Comparison of ENCODE assay signal across 1 cellular context in the genomic region with DNA sequence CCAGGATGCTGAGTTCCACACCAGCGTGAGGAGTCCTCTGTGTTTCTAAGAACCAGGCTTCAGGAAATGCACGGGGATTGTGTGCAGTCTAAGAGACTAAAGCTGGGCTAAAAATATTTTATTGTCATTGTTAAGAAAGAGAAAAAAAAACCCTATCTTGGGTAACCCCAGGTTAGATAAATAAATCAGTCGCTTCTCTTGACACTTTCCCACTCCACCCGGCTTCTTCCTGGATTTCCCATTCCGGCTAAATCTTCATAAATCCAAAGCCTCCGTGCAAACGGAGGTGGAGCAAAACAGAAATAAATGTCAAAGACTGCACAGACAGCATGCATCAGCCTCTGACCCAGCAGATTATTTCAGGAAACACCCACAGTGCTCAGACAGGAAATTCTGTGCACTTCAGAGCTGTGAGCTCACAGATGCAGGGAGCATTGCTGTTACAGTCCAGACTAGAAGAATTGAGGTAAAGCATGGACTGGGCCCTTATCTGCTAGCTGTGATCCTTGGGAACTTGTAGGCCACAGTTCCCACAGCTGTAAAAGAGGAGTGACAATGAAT.
TF ChIP-seq lines count a peak whose summit lies in the region.

No MANE protein-coding gene starts in this region.

TF ChIP-seq in HepG2, 621 proteins besides CTCF, POLR2A, EP300 and RAD21 (continued from another document and continues in another):
- TF ChIP-seq, protein P1, sequence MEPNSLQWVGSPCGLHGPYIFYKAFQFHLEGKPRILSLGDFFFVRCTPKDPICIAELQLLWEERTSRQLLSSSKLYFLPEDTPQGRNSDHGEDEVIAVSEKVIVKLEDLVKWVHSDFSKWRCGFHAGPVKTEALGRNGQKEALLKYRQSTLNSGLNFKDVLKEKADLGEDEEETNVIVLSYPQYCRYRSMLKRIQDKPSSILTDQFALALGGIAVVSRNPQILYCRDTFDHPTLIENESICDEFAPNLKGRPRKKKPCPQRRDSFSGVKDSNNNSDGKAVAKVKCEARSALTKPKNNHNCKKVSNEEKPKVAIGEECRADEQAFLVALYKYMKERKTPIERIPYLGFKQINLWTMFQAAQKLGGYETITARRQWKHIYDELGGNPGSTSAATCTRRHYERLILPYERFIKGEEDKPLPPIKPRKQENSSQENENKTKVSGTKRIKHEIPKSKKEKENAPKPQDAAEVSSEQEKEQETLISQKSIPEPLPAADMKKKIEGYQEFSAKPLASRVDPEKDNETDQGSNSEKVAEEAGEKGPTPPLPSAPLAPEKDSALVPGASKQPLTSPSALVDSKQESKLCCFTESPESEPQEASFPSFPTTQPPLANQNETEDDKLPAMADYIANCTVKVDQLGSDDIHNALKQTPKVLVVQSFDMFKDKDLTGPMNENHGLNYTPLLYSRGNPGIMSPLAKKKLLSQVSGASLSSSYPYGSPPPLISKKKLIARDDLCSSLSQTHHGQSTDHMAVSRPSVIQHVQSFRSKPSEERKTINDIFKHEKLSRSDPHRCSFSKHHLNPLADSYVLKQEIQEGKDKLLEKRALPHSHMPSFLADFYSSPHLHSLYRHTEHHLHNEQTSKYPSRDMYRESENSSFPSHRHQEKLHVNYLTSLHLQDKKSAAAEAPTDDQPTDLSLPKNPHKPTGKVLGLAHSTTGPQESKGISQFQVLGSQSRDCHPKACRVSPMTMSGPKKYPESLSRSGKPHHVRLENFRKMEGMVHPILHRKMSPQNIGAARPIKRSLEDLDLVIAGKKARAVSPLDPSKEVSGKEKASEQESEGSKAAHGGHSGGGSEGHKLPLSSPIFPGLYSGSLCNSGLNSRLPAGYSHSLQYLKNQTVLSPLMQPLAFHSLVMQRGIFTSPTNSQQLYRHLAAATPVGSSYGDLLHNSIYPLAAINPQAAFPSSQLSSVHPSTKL (CRISPR knock-in tag; IDR thresholded peaks at IDR 0.05): peak; percentile 36; the same call in 1 of the 2 replicates
- TF ChIP-seq PRMT3 (CRISPR knock-in tag; IDR thresholded peaks at IDR 0.05; ENCODE audit: borderline replicate concordance, low read depth) (0 out of 2 replicates have a peak, but pooled peaks have one; percentile 15), CHD4 (IDR thresholded peaks at IDR 0.05; ENCODE audit: borderline replicate concordance, low read length) (no peak), SAP130 (CRISPR knock-in tag; IDR thresholded peaks at IDR 0.05; ENCODE audit: low read depth) (peak; percentile 61; the same call in 1 of the 2 replicates), HHEX (CRISPR knock-in tag; IDR thresholded peaks at IDR 0.05) (no peak), SMAD1 (CRISPR knock-in tag; IDR thresholded peaks at IDR 0.05; ENCODE audit: borderline replicate concordance, low read depth) (no peak), MEF2D (CRISPR knock-in tag; IDR thresholded peaks at IDR 0.05) (peak; percentile 34; the same call in 1 of the 2 replicates), ZNF407 (CRISPR knock-in tag; IDR thresholded peaks at IDR 0.05; ENCODE audit: not compliant biosample characterization) (no peak), ZNF205 (CRISPR knock-in tag; IDR thresholded peaks at IDR 0.05) (no peak), ZNF720 (CRISPR knock-in tag; IDR thresholded peaks at IDR 0.05) (no peak), ERF (CRISPR knock-in tag; IDR thresholded peaks at IDR 0.05) (no peak), FOSL2 (CRISPR knock-in tag; IDR thresholded peaks at IDR 0.05) (0 out of 2 replicates have a peak, but pooled peaks have one; percentile 5), ZNF281 (CRISPR knock-in tag; IDR thresholded peaks at IDR 0.05; ENCODE audit: borderline replicate concordance) (no peak), ZNF234 (CRISPR knock-in tag; conservative IDR thresholded peaks at IDR 0.05) (no peak), ZNF724P (CRISPR knock-in tag; IDR thresholded peaks at IDR 0.05; ENCODE audit: borderline replicate concordance) (no peak), ELF3 (CRISPR knock-in tag; IDR thresholded peaks at IDR 0.05) (peak; percentile 53; the same call in 1 of the 2 replicates), THAP8 (CRISPR knock-in tag; IDR thresholded peaks at IDR 0.05; ENCODE audit: borderline replicate concordance) (no peak), MAF1 (CRISPR knock-in tag; IDR thresholded peaks at IDR 0.05; ENCODE audit: borderline replicate concordance) (no peak), ZNF333 (CRISPR knock-in tag; IDR thresholded peaks at IDR 0.05; ENCODE audit: borderline replicate concordance) (no peak), ZNF691 (CRISPR knock-in tag; IDR thresholded peaks at IDR 0.05; ENCODE audit: borderline replicate concordance, low read depth) (peak; percentile 55; the same call in 1 of the 2 replicates)
- TF ChIP-seq, protein P2, sequence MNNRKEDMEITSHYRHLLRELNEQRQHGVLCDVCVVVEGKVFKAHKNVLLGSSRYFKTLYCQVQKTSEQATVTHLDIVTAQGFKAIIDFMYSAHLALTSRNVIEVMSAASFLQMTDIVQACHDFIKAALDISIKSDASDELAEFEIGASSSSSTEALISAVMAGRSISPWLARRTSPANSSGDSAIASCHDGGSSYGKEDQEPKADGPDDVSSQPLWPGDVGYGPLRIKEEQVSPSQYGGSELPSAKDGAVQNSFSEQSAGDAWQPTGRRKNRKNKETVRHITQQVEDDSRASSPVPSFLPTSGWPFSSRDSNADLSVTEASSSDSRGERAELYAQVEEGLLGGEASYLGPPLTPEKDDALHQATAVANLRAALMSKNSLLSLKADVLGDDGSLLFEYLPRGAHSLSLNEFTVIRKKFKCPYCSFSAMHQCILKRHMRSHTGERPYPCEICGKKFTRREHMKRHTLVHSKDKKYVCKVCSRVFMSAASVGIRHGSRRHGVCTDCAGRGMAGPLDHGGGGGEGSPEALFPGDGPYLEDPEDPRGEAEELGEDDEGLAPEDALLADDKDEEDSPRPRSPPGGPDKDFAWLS (CRISPR knock-in tag; IDR thresholded peaks at IDR 0.05; ENCODE audit: borderline replicate concordance): no peak
- TF ChIP-seq, protein P3, sequence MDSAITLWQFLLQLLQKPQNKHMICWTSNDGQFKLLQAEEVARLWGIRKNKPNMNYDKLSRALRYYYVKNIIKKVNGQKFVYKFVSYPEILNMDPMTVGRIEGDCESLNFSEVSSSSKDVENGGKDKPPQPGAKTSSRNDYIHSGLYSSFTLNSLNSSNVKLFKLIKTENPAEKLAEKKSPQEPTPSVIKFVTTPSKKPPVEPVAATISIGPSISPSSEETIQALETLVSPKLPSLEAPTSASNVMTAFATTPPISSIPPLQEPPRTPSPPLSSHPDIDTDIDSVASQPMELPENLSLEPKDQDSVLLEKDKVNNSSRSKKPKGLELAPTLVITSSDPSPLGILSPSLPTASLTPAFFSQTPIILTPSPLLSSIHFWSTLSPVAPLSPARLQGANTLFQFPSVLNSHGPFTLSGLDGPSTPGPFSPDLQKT (CRISPR knock-in tag; IDR thresholded peaks at IDR 0.05; ENCODE audit: borderline replicate concordance): no peak
- TF ChIP-seq, protein P4, sequence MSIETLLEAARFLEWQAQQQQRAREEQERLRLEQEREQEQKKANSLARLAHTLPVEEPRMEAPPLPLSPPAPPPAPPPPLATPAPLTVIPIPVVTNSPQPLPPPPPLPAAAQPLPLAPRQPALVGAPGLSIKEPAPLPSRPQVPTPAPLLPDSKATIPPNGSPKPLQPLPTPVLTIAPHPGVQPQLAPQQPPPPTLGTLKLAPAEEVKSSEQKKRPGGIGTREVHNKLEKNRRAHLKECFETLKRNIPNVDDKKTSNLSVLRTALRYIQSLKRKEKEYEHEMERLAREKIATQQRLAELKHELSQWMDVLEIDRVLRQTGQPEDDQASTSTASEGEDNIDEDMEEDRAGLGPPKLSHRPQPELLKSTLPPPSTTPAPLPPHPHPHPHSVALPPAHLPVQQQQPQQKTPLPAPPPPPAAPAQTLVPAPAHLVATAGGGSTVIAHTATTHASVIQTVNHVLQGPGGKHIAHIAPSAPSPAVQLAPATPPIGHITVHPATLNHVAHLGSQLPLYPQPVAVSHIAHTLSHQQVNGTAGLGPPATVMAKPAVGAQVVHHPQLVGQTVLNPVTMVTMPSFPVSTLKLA (IDR thresholded peaks at IDR 0.05): no peak
